20 cellular contexts compared by ENCODE assay signal in the genomic region with DNA sequence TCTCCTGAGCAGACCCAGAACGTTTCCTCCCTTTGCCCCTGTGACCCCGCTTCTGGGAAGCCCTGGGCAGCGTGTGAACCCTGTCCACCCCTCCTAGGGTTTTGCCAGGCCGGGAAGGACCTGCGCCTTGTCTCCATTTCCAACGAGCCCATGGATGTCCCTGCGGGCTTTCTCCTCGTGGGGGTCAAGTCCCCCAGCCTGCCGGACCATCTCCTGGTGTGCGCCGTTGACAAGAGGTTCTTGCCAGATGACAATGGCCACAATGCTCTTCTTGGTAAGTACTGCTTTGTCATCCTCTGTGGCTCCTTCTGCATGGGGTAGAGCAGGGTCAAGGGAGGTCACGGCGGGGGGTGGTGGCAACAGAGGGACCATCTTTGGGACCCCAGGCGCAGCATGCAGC.
"Had no signal": no experiment of that assay in that cellular context is flagged by ENCODE, and none has a peak within 500 bp of the region (broad histone marks: within the 10 kb centered on the region; RNA-seq: fewer than 3 reads in every experiment).

No MANE protein-coding gene starts in this region.

- H3K79me2 ChIP-seq: hepatocyte had no signal

- H3K27me3 ChIP-seq: cardiac muscle cell, hepatocyte, neutrophil had no signal

- H3K9me3 Mint-ChIP-seq: nephron; stimulated activated naive B cell treated with anti-CD40 and anti-IgM and Interleukin-4, amounts not matched to agents 10 μg/mL and 1 μg/mL and 100 μg/mL, for 72 hours; stimulated activated naive CD8-positive, alpha-beta T cell treated with anti-CD3 and anti-CD28 coated beads, Interleukin-15, amount 100 ng/mL, for 72 hours had no signal

- DNase-seq: cerebellar nuclear complex; effector CD4-positive, alpha-beta T cell; foreskin melanocyte; left colon; left ventricle myocardium superior; mammary epithelial cell; naive B cell; right cardiac atrium; stimulated activated CD4-positive, alpha-beta T cell treated with anti-CD3 and anti-CD28 coated beads, Interleukin-2, amount 100 ng/mL, for 24 hours; stimulated activated CD4-positive, alpha-beta T cell treated with anti-CD3 and anti-CD28 coated beads, Interleukin-4, amount 100 ng/mL, for 4 hours; stimulated activated naive B cell treated with anti-CD40 and anti-IgM and Interleukin-4, amounts not matched to agents 10 μg/mL and 1 μg/mL and 100 μg/mL, for 72 hours; stimulated activated naive CD8-positive, alpha-beta T cell treated with anti-CD3 and anti-CD28 coated beads, Interleukin-15, amount 100 ng/mL, for 72 hours; trophoblast cell had no signal

- H3K9me3 ChIP-seq: neutrophil, thoracic aorta had no signal

- H3K4me3 Mint-ChIP-seq: naive B cell; nephron; stimulated activated naive B cell treated with anti-CD40 and anti-IgM and Interleukin-4, amounts not matched to agents 10 μg/mL and 1 μg/mL and 100 μg/mL, for 72 hours; stimulated activated naive CD8-positive, alpha-beta T cell treated with anti-CD3 and anti-CD28 coated beads, Interleukin-15, amount 100 ng/mL, for 72 hours had no signal

- H3K27me3 Mint-ChIP-seq: progenitor cell of endocrine pancreas had no signal

- ATAC-seq: left colon; left ventricle myocardium superior; right cardiac atrium; stimulated activated naive B cell treated with anti-CD40 and anti-IgM and Interleukin-4, amounts not matched to agents 10 μg/mL and 1 μg/mL and 100 μg/mL, for 72 hours; stimulated activated naive CD8-positive, alpha-beta T cell treated with anti-CD3 and anti-CD28 coated beads, Interleukin-15, amount 100 ng/mL, for 72 hours had no signal

- FAIRE-seq: colon had no signal

- H3K27ac ChIP-seq: cardiac muscle cell, hepatocyte, neutrophil, thoracic aorta had no signal

- H3K4me2 ChIP-seq: hepatocyte had no signal

- H3K27ac Mint-ChIP-seq: naive B cell; nephron; progenitor cell of endocrine pancreas; stimulated activated naive CD8-positive, alpha-beta T cell treated with anti-CD3 and anti-CD28 coated beads, Interleukin-15, amount 100 ng/mL, for 72 hours had no signal

- H2AFZ ChIP-seq: hepatocyte had no signal

- H3K4me1 Mint-ChIP-seq: naive B cell; stimulated activated naive B cell treated with anti-CD40 and anti-IgM and Interleukin-4, amounts not matched to agents 10 μg/mL and 1 μg/mL and 100 μg/mL, for 72 hours; stimulated activated naive CD8-positive, alpha-beta T cell treated with anti-CD3 and anti-CD28 coated beads, Interleukin-15, amount 100 ng/mL, for 72 hours had no signal

- H3K36me3 ChIP-seq: neutrophil, thoracic aorta had no signal

- H3K36me3 Mint-ChIP-seq: stimulated activated naive B cell treated with anti-CD40 and anti-IgM and Interleukin-4, amounts not matched to agents 10 μg/mL and 1 μg/mL and 100 μg/mL, for 72 hours had no signal

- H3K4me3 ChIP-seq: cardiac muscle cell, hepatocyte, thoracic aorta had no signal
